In the genomic region with DNA sequence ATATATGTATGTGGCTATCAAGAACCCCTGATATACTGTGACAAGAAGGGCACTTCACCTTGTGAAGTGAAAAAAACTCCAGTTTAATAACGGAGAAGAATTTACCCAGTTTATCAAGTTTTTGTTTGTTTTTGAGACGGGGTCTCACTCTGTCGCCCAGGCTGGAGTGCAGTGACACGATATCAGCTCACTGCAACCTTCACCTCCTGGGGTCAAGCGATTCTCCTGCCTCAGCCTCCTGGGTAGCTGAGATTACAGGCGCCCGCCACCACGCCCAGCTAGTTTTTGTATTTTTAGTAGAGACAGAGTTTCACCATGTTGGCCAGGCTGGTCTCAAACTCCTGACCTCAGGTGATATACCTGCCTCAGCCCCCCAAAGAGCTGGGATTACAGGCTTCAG, we compare ENCODE assay signal across 5 cellular contexts. TPM values are rescaled to one million over a fixed set of nuclear protein-coding genes. Genes with fewer than 3 reads are reported as not detected.
DNase-seq lines count a peak whose midpoint lies in the region; ATAC-seq, FAIRE-seq and TF ChIP-seq lines count a peak whose summit lies in the region.
"Not testable (repeated sequence)": the region's sequence is repeated elsewhere in the genome, so short reads cannot be mapped to it uniquely, and the experiment has no call there.

No MANE protein-coding gene starts in this region.

- H3K36me3 ChIP-seq in CD4-positive, CD25-positive, alpha-beta regulatory T cell (ENCODE audit: control insufficient read depth, insufficient read depth, low read length); astrocyte (ENCODE audit: insufficient read depth, low read length): not testable (repeated sequence)
- H3K36me3 ChIP-seq in mesenchymal stem cell (ENCODE audit: control insufficient read depth in 1 of 2, insufficient read depth in 2 of 2, low read depth in 1 of 2, low read length in 2 of 2): peaks cover 24 to 35% of the 10 kb centered on the region in 2 experiments

- not testable (repeated sequence) for DNase-seq in CD4-positive, CD25-positive, alpha-beta regulatory T cell; astrocyte (ENCODE audit: low read depth); chondrocyte (ENCODE audit: low spot score); mesenchymal stem cell; osteocyte (ENCODE audit: extremely low spot score, unreplicated experiment)

- H3K27ac Mint-ChIP-seq in CD4-positive, CD25-positive, alpha-beta regulatory T cell: peak overlapping the region; percentile 26 to 56 (median 39)
- H3K27ac Mint-ChIP-seq in astrocyte (ENCODE audit: unreplicated experiment) (peak overlapping the region; percentile 88), chondrocyte (ENCODE audit: unreplicated experiment) (peak overlapping the region; percentile 97), osteocyte (ENCODE audit: unreplicated experiment) (peak overlapping the region; percentile 54)

- H2AFZ ChIP-seq in astrocyte (ENCODE audit: low read depth, low read length); mesenchymal stem cell (ENCODE audit: low read depth, low read length): not testable (repeated sequence)

- not testable (repeated sequence) for H3K27me3 ChIP-seq in CD4-positive, CD25-positive, alpha-beta regulatory T cell (ENCODE audit: control insufficient read depth, insufficient read depth, low read length); astrocyte (ENCODE audit: insufficient read depth, low read length); mesenchymal stem cell (ENCODE audit: control insufficient read depth in 1 of 2, insufficient read depth in 1 of 2, low read length in 2 of 2)

- H3K4me1 Mint-ChIP-seq in CD4-positive, CD25-positive, alpha-beta regulatory T cell: peaks cover 30 to 41% (median 35%) of the 10 kb centered on the region in 4 donors
- H3K4me1 Mint-ChIP-seq in astrocyte (ENCODE audit: low read depth, unreplicated experiment) (peaks cover 18% of the 10 kb centered on the region), chondrocyte (ENCODE audit: low read depth) (peaks cover 49% of the 10 kb centered on the region), osteocyte (ENCODE audit: unreplicated experiment) (peaks cover 30% of the 10 kb centered on the region)

- H3K23ac ChIP-seq in mesenchymal stem cell (ENCODE audit: low read length in 2 of 2): not testable (repeated sequence)

- H3K4ac ChIP-seq in mesenchymal stem cell (ENCODE audit: low read depth in 1 of 2, low read length in 2 of 2): not testable (repeated sequence)

- not testable (repeated sequence) for H2AK5ac ChIP-seq in mesenchymal stem cell (ENCODE audit: low read length, severe bottlenecking)

- H3K9ac ChIP-seq in astrocyte (ENCODE audit: low read length); mesenchymal stem cell (ENCODE audit: low read length): not testable (repeated sequence)

- not testable (repeated sequence) for H3K27me3 Mint-ChIP-seq in CD4-positive, CD25-positive, alpha-beta regulatory T cell; astrocyte (ENCODE audit: low read depth, unreplicated experiment); chondrocyte (ENCODE audit: low read depth); osteocyte (ENCODE audit: unreplicated experiment)

- not testable (repeated sequence) for H3K9me3 ChIP-seq in CD4-positive, CD25-positive, alpha-beta regulatory T cell (ENCODE audit: control insufficient read depth in 2 of 2, low read length in 2 of 2); astrocyte (ENCODE audit: insufficient read depth, low read depth, low read length); mesenchymal stem cell (ENCODE audit: control insufficient read depth, low read length)

- peaks cover 25% of the 10 kb centered on the region for H3K36me3 Mint-ChIP-seq in CD4-positive, CD25-positive, alpha-beta regulatory T cell
- peaks cover 29% of the 10 kb centered on the region for H3K36me3 Mint-ChIP-seq in astrocyte (ENCODE audit: low read depth, unreplicated experiment)
- H3K36me3 Mint-ChIP-seq in chondrocyte (ENCODE audit: low read depth); osteocyte (ENCODE audit: unreplicated experiment): not testable (repeated sequence)

- FAIRE-seq in astrocyte (lab: Jason Lieb, UNC): not testable (repeated sequence)

- not testable (repeated sequence) for H3K4me3 ChIP-seq in CD4-positive, CD25-positive, alpha-beta regulatory T cell (ENCODE audit: low read depth, low read length); astrocyte (ENCODE audit: insufficient read depth, low read depth, low read length); mesenchymal stem cell (ENCODE audit: insufficient read depth in 1 of 2, low read depth in 1 of 2, low read length in 2 of 2)

- TF ChIP-seq CTCF in astrocyte (IDR thresholded peaks at IDR 0.05; ENCODE audit: insufficient read depth, low read depth, low read length); chondrocyte (IDR thresholded peaks at IDR 0.05); osteocyte (IDR thresholded peaks at IDR 0.05): not testable (repeated sequence)

- not testable (repeated sequence) for H3K4me1 ChIP-seq in CD4-positive, CD25-positive, alpha-beta regulatory T cell (ENCODE audit: control insufficient read depth, insufficient read depth, low read length, poor library complexity, severe bottlenecking); astrocyte (ENCODE audit: insufficient read depth, low read length); mesenchymal stem cell (ENCODE audit: control insufficient read depth, insufficient read depth, low read depth, low read length)

- H3K18ac ChIP-seq in mesenchymal stem cell (ENCODE audit: low read depth in 1 of 2, low read length in 2 of 2): not testable (repeated sequence)

- not testable (repeated sequence) for H2BK5ac ChIP-seq in mesenchymal stem cell (ENCODE audit: low read depth, low read length, poor library complexity, severe bottlenecking)

- not testable (repeated sequence) for H3K9me3 Mint-ChIP-seq in CD4-positive, CD25-positive, alpha-beta regulatory T cell; astrocyte (ENCODE audit: unreplicated experiment); chondrocyte (ENCODE audit: low read depth); osteocyte (ENCODE audit: unreplicated experiment)

- H2BK12ac ChIP-seq in mesenchymal stem cell (ENCODE audit: low read length in 2 of 2): not testable (repeated sequence)

- H3K27ac ChIP-seq in CD4-positive, CD25-positive, alpha-beta regulatory T cell (ENCODE audit: insufficient read depth, low read length, poor library complexity, severe bottlenecking); astrocyte (ENCODE audit: low read depth, low read length): not testable (repeated sequence)
- peak overlapping the region; percentile 37 for H3K27ac ChIP-seq in mesenchymal stem cell (ENCODE audit: low read length, poor library complexity, severe bottlenecking)

- peaks cover 80% of the 10 kb centered on the region for H4K20me1 ChIP-seq in astrocyte (ENCODE audit: insufficient read depth, low read length)

- not testable (repeated sequence) for ATAC-seq in CD4-positive, CD25-positive, alpha-beta regulatory T cell (ENCODE audit: low read depth in 2 of 2)

- H2BK15ac ChIP-seq in mesenchymal stem cell (ENCODE audit: low read depth, poor library complexity, severe bottlenecking): not testable (repeated sequence)

- not testable (repeated sequence) for H3K4me3 Mint-ChIP-seq in CD4-positive, CD25-positive, alpha-beta regulatory T cell; astrocyte (ENCODE audit: unreplicated experiment); chondrocyte (ENCODE audit: unreplicated experiment); osteocyte (ENCODE audit: unreplicated experiment)

- H2BK120ac ChIP-seq in mesenchymal stem cell (ENCODE audit: low read depth, low read length): not testable (repeated sequence)

- H3K14ac ChIP-seq in mesenchymal stem cell (ENCODE audit: low read length in 2 of 2): not testable (repeated sequence)

- not testable (repeated sequence) for H4K8ac ChIP-seq in mesenchymal stem cell (ENCODE audit: low read length)

- H3K79me2 ChIP-seq in astrocyte (ENCODE audit: insufficient read depth, low read length): peaks cover 97% of the 10 kb centered on the region

- WGBS in mesenchymal stem cell: 96% methylated on average over 8 of the region's 8 CpGs

- H3K79me1 ChIP-seq in mesenchymal stem cell (replicated peaks; ENCODE audit: low read length, poor library complexity, severe bottlenecking): peaks cover 10% of the 10 kb centered on the region

- not testable (repeated sequence) for H3K4me2 ChIP-seq in astrocyte (ENCODE audit: low read length); mesenchymal stem cell (ENCODE audit: low read length, poor library complexity, severe bottlenecking)

- H4K91ac ChIP-seq in mesenchymal stem cell (ENCODE audit: low read length): not testable (repeated sequence)

RNA-seq across cellular contexts. Expression of gene RAB6A, which starts 26.9 kb away (rescaled TPM):
- 79.0 TPM for total RNA-seq in CD4-positive, CD25-positive, alpha-beta regulatory T cell
- 100 to 1,000 TPM; 108 to 124 (median 120) TPM for polyA plus RNA-seq in CD4-positive, CD25-positive, alpha-beta regulatory T cell
- total RNA-seq in astrocyte (185 and 200 TPM in 2 replicates), chondrocyte (173 to 188 TPM (median 185 TPM) in 3 replicates), osteocyte (145 and 156 TPM in 2 replicates)
- 121 TPM for polyA plus RNA-seq in mesenchymal stem cell (2013, experiment 1 of 2)
- 123 TPM for polyA plus RNA-seq in mesenchymal stem cell (2013, experiment 2 of 2)

RNA-seq across cellular contexts. Expression of gene MRPL48, which starts 53.7 kb away (rescaled TPM):
- total RNA-seq in CD4-positive, CD25-positive, alpha-beta regulatory T cell: 25.7 TPM
- 10 to 100 TPM; 53.6 to 70.8 (median 66.4) TPM for polyA plus RNA-seq in CD4-positive, CD25-positive, alpha-beta regulatory T cell
- 23.8 and 24.6 TPM in 2 replicates for total RNA-seq in astrocyte
- 21.2 to 29.8 TPM (median 25.8 TPM) in 3 replicates for total RNA-seq in chondrocyte
- polyA plus RNA-seq in mesenchymal stem cell (2013, experiment 1 of 2): 42.8 TPM
- polyA plus RNA-seq in mesenchymal stem cell (2013, experiment 2 of 2): 43.4 TPM
- total RNA-seq in osteocyte: 26.4 and 26.5 TPM in 2 replicates

Comparison
In these comparisons a context has a peak if more than half of its experiments do, and no peak if none do; other contexts are left out.
1. H3K27ac Mint-ChIP-seq: peak in every context shown above with its lines; median percentile 97 in chondrocyte; 88 in astrocyte; 54 in osteocyte; 39 in CD4-positive, CD25-positive, alpha-beta regulatory T cell.